14 cellular contexts compared by ENCODE assay signal in the genomic region with DNA sequence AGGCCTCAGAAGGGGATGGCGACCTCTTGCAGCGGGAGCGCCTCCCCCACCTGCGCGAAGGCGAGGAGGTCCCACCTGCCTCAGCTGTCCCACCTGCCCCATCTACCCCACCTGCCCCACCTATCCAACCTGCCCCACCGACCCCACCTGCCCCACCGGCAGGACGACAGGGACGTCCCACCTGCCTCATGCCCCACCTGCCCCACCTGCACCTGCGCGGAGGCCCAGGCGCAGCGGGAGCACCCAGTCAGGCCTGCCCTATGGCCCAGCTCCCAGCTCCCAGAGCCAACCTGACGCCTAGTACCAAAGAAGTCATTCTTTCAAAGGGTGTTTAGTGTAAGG.
DNase-seq lines count a peak whose midpoint lies in the region; ATAC-seq and TF ChIP-seq lines count a peak whose summit lies in the region.
"Had no signal": no experiment of that assay in that cellular context is flagged by ENCODE, and none has a peak within 500 bp of the region (broad histone marks: within the 10 kb centered on the region; RNA-seq: fewer than 3 reads in every experiment).

No MANE protein-coding gene starts in this region.

- ATAC-seq in GM23338 (peak; percentile 47), left lobe of liver (no peak)
- ATAC-seq: GM12878 had no signal

- H3K36me3 Mint-ChIP-seq in GM23338 (ENCODE audit: low read depth), result no peaks in the 10 kb centered on the region

- peak overlapping the region; percentile 92 for H3K4me2 ChIP-seq in GM23338

- no peaks in the 10 kb centered on the region for H3K9me3 Mint-ChIP-seq in GM23338
- H3K9me3 Mint-ChIP-seq: activated CD4-positive, alpha-beta memory T cell treated with anti-CD3 and anti-CD28 coated beads, Interleukin-2, amount 10 ng/mL, durations not matched to agents 7 days and 5 days had no signal

- H3K79me2 ChIP-seq in GM23338 (replicated peaks; ENCODE audit: insufficient read depth), result no peaks in the 10 kb centered on the region

- H4K20me1 ChIP-seq in GM23338 (replicated peaks; ENCODE audit: insufficient read depth), result no peaks in the 10 kb centered on the region

- intact Hi-C loops in sigmoid colon (cut with DNase I), result loop anchor here (10.0 kb wide), 1 partner anchor 362 kb away; no protein-coding TSS in a partner anchor

- 31 to 37% methylated on average over 15 of the region's 15 CpGs for WGBS in sigmoid colon, 2 donors

- no peaks in the 10 kb centered on the region for H3F3A ChIP-seq in GM23338 (replicated peaks; ENCODE audit: low read depth)

- no peaks in the 10 kb centered on the region for H3K4me1 ChIP-seq in GM23338 (ENCODE audit: insufficient read depth)
- H3K4me1 ChIP-seq in iPS-18a (ENCODE audit: control insufficient read depth, low read depth, low read length), result no peaks in the 10 kb centered on the region
- peaks cover 0 to 11% (median 9%) of the 10 kb centered on the region in 4 donors for H3K4me1 ChIP-seq in sigmoid colon
- H3K4me1 ChIP-seq: BE2C had no signal

- H3K4me3 Mint-ChIP-seq in GM23338, result peak overlapping the region; percentile 59; the same call in 2 of the 3 replicates
- H3K4me3 Mint-ChIP-seq: activated CD4-positive, alpha-beta memory T cell treated with anti-CD3 and anti-CD28 coated beads, Interleukin-2, amount 10 ng/mL, durations not matched to agents 7 days and 5 days had no signal

- in situ Hi-C loops in astrocyte of the cerebellum (cut with HindIII; ENCODE audit: low sequenced_read_pairs), result no loop called here

- no peak for TF ChIP-seq POLR2A in sigmoid colon (IDR thresholded peaks at IDR 0.05)

- peak overlapping the region; percentile 23; the same call in 1 of the 2 replicates for H2AFZ ChIP-seq in GM23338
- H2AFZ ChIP-seq: GM23248 had no signal

- H3K4me1 Mint-ChIP-seq in GM23338, result 0 out of 3 replicates have a peak, but pooled peaks cover 2% of the 10 kb centered on the region
- H3K4me1 Mint-ChIP-seq: activated CD4-positive, alpha-beta memory T cell treated with anti-CD3 and anti-CD28 coated beads, Interleukin-2, amount 10 ng/mL, durations not matched to agents 7 days and 5 days had no signal

- no peak overlapping the region for H3K27ac Mint-ChIP-seq in GM23338
- H3K27ac Mint-ChIP-seq: activated CD4-positive, alpha-beta memory T cell treated with anti-CD3 and anti-CD28 coated beads, Interleukin-2, amount 10 ng/mL, durations not matched to agents 7 days and 5 days had no signal

- H3K27me3 ChIP-seq in GM23338 (ENCODE audit: insufficient read depth) (peaks cover 14% of the 10 kb centered on the region), iPS-18a (ENCODE audit: control insufficient read depth, insufficient read depth, low read length) (peaks cover 17% of the 10 kb centered on the region), sigmoid colon (no peaks in the 10 kb centered on the region), WERI-Rb-1 (ENCODE audit: insufficient read depth, low read depth, severe bottlenecking) (no peaks in the 10 kb centered on the region)
- H3K27me3 ChIP-seq: BE2C had no signal

- peaks cover 10% of the 10 kb centered on the region; the same call in 1 of the 2 replicates for H3K9me2 ChIP-seq in GM23338 (ENCODE audit: insufficient read depth)

- no peak for TF ChIP-seq CTCF in GM23338 (conservative IDR thresholded peaks at IDR 0.05; ENCODE audit: low read depth in 2 of 2)
- TF ChIP-seq CTCF in astrocyte of the cerebellum (IDR thresholded peaks at IDR 0.05; ENCODE audit: low read depth, low read length, missing control alignments), result no peak
- no peak for TF ChIP-seq CTCF in sigmoid colon (IDR thresholded peaks at IDR 0.05)
- no peak for TF ChIP-seq CTCF in WERI-Rb-1 (IDR thresholded peaks at IDR 0.05; ENCODE audit: low read depth, low read length)

- peak overlapping the region; percentile 71 for H3K4me3 ChIP-seq in GM23338
- H3K4me3 ChIP-seq in astrocyte of the cerebellum (ENCODE audit: low read depth, low read length), result peak overlapping the region; percentile 49
- peak overlapping the region; percentile 63 for H3K4me3 ChIP-seq in iPS-18a (ENCODE audit: low read length)
- peak overlapping the region; percentile 43 to 65 (median 56) for H3K4me3 ChIP-seq in sigmoid colon
- H3K4me3 ChIP-seq in WERI-Rb-1 (ENCODE audit: low read depth, low read length), result no peak overlapping the region; the same call in 1 of the 2 replicates
- H3K4me3 ChIP-seq: GM12878, GM23248 had no signal

- no peak overlapping the region for H3K9ac ChIP-seq in iPS-18a (ENCODE audit: low read length)
- H3K9ac ChIP-seq: GM23248 had no signal

- DNase-seq in GM23338 (ENCODE audit: low spot score), result peak; percentile 4
- DNase-seq in astrocyte of the cerebellum (ENCODE audit: low read depth), result no peak
- no peak for DNase-seq in sigmoid colon
- DNase-seq in WERI-Rb-1, result no peak
- DNase-seq in left lobe of liver (ENCODE audit: low spot score), result no peak
- no peak for DNase-seq in NCI-H1694 (lab: John Stamatoyannopoulos, UW)
- no peak for DNase-seq in NCI-H187 (lab: John Stamatoyannopoulos, UW)
- DNase-seq: activated CD4-positive, alpha-beta memory T cell treated with anti-CD3 and anti-CD28 coated beads, Interleukin-2, amount 10 ng/mL, durations not matched to agents 7 days and 5 days; DMS53; GM23248 had no signal

- H3K27me3 Mint-ChIP-seq in GM23338 (ENCODE audit: insufficient read depth, low read depth, poor library complexity), result peaks cover 13% of the 10 kb centered on the region

- H3K9me3 ChIP-seq in iPS-18a (ENCODE audit: control insufficient read depth, low read depth, low read length) (no peaks in the 10 kb centered on the region), sigmoid colon (no peaks in the 10 kb centered on the region), WERI-Rb-1 (ENCODE audit: severe bottlenecking) (no peaks in the 10 kb centered on the region)
- H3K9me3 ChIP-seq: BE2C, neutrophil had no signal

- no peak for TF ChIP-seq EP300 in sigmoid colon (IDR thresholded peaks at IDR 0.05)

- H3K36me3 ChIP-seq in GM23338 (ENCODE audit: insufficient read depth) (no peaks in the 10 kb centered on the region), iPS-18a (ENCODE audit: control insufficient read depth, low read depth, low read length) (no peaks in the 10 kb centered on the region), sigmoid colon (no peaks in the 10 kb centered on the region), WERI-Rb-1 (no peaks in the 10 kb centered on the region)
- H3K36me3 ChIP-seq: BE2C, neutrophil had no signal

- no peak overlapping the region for H3K27ac ChIP-seq in GM23338 (ENCODE audit: low read depth)
- H3K27ac ChIP-seq in iPS-18a (ENCODE audit: low read length), result no peak overlapping the region
- H3K27ac ChIP-seq in sigmoid colon, result peak overlapping the region in 3 of 4 donors; percentile 34 to 62 (median 51)
- no peak overlapping the region for H3K27ac ChIP-seq in WERI-Rb-1
- H3K27ac ChIP-seq: GM23248, neutrophil had no signal

TF ChIP-seq in GM23338, 12 proteins besides CTCF, POLR2A, EP300 and RAD21 (continues in another document):
- TF ChIP-seq, protein P1, sequence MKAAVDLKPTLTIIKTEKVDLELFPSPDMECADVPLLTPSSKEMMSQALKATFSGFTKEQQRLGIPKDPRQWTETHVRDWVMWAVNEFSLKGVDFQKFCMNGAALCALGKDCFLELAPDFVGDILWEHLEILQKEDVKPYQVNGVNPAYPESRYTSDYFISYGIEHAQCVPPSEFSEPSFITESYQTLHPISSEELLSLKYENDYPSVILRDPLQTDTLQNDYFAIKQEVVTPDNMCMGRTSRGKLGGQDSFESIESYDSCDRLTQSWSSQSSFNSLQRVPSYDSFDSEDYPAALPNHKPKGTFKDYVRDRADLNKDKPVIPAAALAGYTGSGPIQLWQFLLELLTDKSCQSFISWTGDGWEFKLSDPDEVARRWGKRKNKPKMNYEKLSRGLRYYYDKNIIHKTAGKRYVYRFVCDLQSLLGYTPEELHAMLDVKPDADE (IDR thresholded peaks at IDR 0.05), result no peak
- TF ChIP-seq CREB1 (CRISPR knock-in tag; IDR thresholded peaks at IDR 0.05; ENCODE audit: low read depth), result no peak
- TF ChIP-seq NANOG (IDR thresholded peaks at IDR 0.05; ENCODE audit: borderline replicate concordance), result no peak
- TF ChIP-seq JUNB (IDR thresholded peaks at IDR 0.05; ENCODE audit: unreplicated experiment), result no peak
- no peak for TF ChIP-seq POLR2AphosphoS5 (IDR thresholded peaks at IDR 0.05; ENCODE audit: low read depth)
- TF ChIP-seq, protein P2, sequence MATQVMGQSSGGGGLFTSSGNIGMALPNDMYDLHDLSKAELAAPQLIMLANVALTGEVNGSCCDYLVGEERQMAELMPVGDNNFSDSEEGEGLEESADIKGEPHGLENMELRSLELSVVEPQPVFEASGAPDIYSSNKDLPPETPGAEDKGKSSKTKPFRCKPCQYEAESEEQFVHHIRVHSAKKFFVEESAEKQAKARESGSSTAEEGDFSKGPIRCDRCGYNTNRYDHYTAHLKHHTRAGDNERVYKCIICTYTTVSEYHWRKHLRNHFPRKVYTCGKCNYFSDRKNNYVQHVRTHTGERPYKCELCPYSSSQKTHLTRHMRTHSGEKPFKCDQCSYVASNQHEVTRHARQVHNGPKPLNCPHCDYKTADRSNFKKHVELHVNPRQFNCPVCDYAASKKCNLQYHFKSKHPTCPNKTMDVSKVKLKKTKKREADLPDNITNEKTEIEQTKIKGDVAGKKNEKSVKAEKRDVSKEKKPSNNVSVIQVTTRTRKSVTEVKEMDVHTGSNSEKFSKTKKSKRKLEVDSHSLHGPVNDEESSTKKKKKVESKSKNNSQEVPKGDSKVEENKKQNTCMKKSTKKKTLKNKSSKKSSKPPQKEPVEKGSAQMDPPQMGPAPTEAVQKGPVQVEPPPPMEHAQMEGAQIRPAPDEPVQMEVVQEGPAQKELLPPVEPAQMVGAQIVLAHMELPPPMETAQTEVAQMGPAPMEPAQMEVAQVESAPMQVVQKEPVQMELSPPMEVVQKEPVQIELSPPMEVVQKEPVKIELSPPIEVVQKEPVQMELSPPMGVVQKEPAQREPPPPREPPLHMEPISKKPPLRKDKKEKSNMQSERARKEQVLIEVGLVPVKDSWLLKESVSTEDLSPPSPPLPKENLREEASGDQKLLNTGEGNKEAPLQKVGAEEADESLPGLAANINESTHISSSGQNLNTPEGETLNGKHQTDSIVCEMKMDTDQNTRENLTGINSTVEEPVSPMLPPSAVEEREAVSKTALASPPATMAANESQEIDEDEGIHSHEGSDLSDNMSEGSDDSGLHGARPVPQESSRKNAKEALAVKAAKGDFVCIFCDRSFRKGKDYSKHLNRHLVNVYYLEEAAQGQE (IDR thresholded peaks at IDR 0.05; ENCODE audit: unreplicated experiment), result no peak
- no peak for TF ChIP-seq ZNF331 (CRISPR knock-in tag; IDR thresholded peaks at IDR 0.05; ENCODE audit: low read depth)
- no peak for TF ChIP-seq ZNF114 (CRISPR knock-in tag; IDR thresholded peaks at IDR 0.05)

Comparison
In these comparisons a context has a peak if more than half of its experiments do, and no peak if none do; other contexts are left out.
1. H3K27ac ChIP-seq: peak in sigmoid colon (3 of 4); none in GM23338 (single experiment), iPS-18a (single experiment) and WERI-Rb-1 (single experiment).